9 cellular contexts compared by ENCODE assay signal in genomic region chr5:55903121-55903701, GRCh38. TPM values are rescaled to one million over a fixed set of nuclear protein-coding genes. Genes with fewer than 3 reads are reported as not detected.
DNase-seq lines count a peak whose midpoint lies in the region; ATAC-seq and TF ChIP-seq lines count a peak whose summit lies in the region.
"Had no signal": no experiment of that assay in that cellular context is flagged by ENCODE, and none has a peak within 500 bp of the region (broad histone marks: within the 10 kb centered on the region; RNA-seq: fewer than 3 reads in every experiment).

No MANE protein-coding gene starts in this region.

- in situ Hi-C loops in astrocyte of the spinal cord (cut with HindIII; ENCODE audit: low sequenced_read_pairs), result no loop called here

- TF ChIP-seq CTCF in astrocyte of the spinal cord (IDR thresholded peaks at IDR 0.05; ENCODE audit: low read depth, low read length), result no peak
- no peak for TF ChIP-seq CTCF in sigmoid colon (IDR thresholded peaks at IDR 0.05)

- no peak for TF ChIP-seq EP300 in sigmoid colon (IDR thresholded peaks at IDR 0.05)

- H3K36me3 ChIP-seq in sigmoid colon, result no peaks in the 10 kb centered on the region
- H3K36me3 ChIP-seq: pancreas had no signal

- no peak overlapping the region for H3K4me3 ChIP-seq in astrocyte of the spinal cord (ENCODE audit: low read depth, low read length)
- no peak overlapping the region for H3K4me3 ChIP-seq in sigmoid colon
- H3K4me3 ChIP-seq: pancreas had no signal

- intact Hi-C loops in sigmoid colon (cut with DNase I), result no loop called here

- DNase-seq in T-helper 22 cell (ENCODE audit: low read depth), result peak; percentile 53
- peak; percentile 68 for DNase-seq in astrocyte of the spinal cord (ENCODE audit: low read depth, low spot score)
- DNase-seq in stimulated activated CD4-positive, alpha-beta T cell treated with anti-CD3 and anti-CD28 coated beads, TNF-alpha, amount 100 ng/mL, for 48 hours (ENCODE audit: low read depth in 3 of 3), result peak; percentile 43 to 56 (median 51)
- no peak for DNase-seq in GM03348 (ENCODE audit: low spot score)
- DNase-seq in sigmoid colon, result no peak
- no peak for DNase-seq in Ammon's horn (ENCODE audit: low spot score)
- DNase-seq: pancreas had no signal

- H3K9me3 ChIP-seq in sigmoid colon, result no peaks in the 10 kb centered on the region
- H3K9me3 ChIP-seq: pancreas had no signal

- no peaks in the 10 kb centered on the region for H3K27me3 ChIP-seq in sigmoid colon
- H3K27me3 ChIP-seq: pancreas had no signal

- ATAC-seq in GM18873 (IDR thresholded peaks at IDR 0.05; ENCODE audit: low FRiP score, unreplicated experiment) (peak; percentile 93), HG02981 (IDR thresholded peaks at IDR 0.05; ENCODE audit: unreplicated experiment) (peak; percentile 92)

- no peak overlapping the region for H3K27ac ChIP-seq in sigmoid colon
- H3K27ac ChIP-seq: pancreas had no signal

- TF ChIP-seq POLR2A in sigmoid colon (IDR thresholded peaks at IDR 0.05), result no peak

- no peaks in the 10 kb centered on the region for H3K4me1 ChIP-seq in sigmoid colon
- H3K4me1 ChIP-seq: pancreas had no signal

- 66 to 82% methylated on average over 19 of the region's 19 CpGs for WGBS in sigmoid colon, 2 donors

RNA-seq across cellular contexts. Expression of gene IL31RA, which starts 52.1 kb away (rescaled TPM):
- 1 to 10 TPM in 2 of 4 donors, under 1 TPM in 1, not detected in 1; 0.36 to 3.3 (median 2.7) TPM for total RNA-seq in sigmoid colon
- under 1 TPM in 1 of 3 donors, not detected in 2; 0.09 TPM for polyA plus RNA-seq in sigmoid colon

Comparison
In these comparisons a context has a peak if more than half of its experiments do, and no peak if none do; other contexts are left out.
1. DNase-seq: peak in T-helper 22 cell (single experiment), astrocyte of the spinal cord (single experiment) and stimulated activated CD4-positive, alpha-beta T cell treated with anti-CD3 and anti-CD28 coated beads, TNF-alpha, amount 100 ng/mL, for 48 hours (3 of 3); none in GM03348 (single experiment), sigmoid colon (single experiment) and Ammon's horn (single experiment).